ENCODE assay signal across 8 cellular contexts in the genomic region with DNA sequence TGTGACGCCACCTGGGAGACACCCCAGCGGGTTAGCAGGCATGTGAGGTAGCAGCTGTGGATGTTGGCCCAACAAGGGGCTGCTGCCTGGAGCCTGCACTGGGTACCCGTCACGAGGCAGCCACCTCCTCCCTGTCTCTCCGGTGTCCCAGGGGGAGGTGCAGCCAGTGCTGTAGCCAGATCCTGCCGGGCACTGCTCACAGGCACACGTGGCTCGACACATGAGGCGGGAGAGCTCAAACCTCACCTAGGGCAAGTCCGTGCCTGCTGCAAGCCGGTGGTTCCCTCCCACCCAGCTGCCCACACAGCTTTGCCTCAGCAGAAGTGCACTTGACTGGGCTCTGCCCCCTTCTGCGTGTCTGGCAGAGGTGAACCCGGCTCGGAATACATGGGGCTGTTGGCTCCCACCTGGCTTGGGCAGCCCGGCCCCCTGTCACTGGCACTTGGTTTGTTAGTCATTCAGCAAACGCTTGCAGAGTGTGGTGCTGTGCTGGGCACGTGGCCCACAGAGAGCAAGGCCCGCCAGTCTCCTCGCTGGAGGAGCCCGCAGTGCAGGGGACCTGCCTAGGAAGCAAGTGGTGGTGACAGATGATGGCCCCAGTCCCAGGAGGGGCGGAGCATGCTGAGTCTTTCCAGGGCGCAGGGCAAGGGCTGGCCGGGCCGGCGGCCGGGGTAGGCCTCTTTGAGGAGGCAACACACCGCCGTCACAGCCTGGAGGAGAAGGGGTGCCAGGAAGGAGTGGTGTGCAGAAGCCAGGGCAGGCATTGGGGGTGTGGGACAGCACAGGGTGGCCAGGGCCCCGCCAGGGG.
DNase-seq lines count a peak whose midpoint lies in the region; ATAC-seq and TF ChIP-seq lines count a peak whose summit lies in the region.

No MANE protein-coding gene starts in this region.

- H3K4me3 ChIP-seq in retinal pigment epithelial cell (ENCODE audit: low read length): no peak overlapping the region

- intact Hi-C loops in head of caudate nucleus (cut with DNase I): no loop called here

- no peak for TF ChIP-seq CTCF in retinal pigment epithelial cell (conservative IDR thresholded peaks at IDR 0.05; ENCODE audit: low read depth, low read length)

- ATAC-seq in HG03280 (IDR thresholded peaks at IDR 0.05; ENCODE audit: unreplicated experiment): no peak

- peak; percentile 99 for DNase-seq in HPDE6-E6E7 (ENCODE audit: extremely low spot score)
- peak; percentile 97 for DNase-seq in NCI-H69 (lab: John Stamatoyannopoulos, UW)
- DNase-seq in head of caudate nucleus: peak in 36 of 42 donors; percentile 26 to 86 (median 62)
- peak; percentile 38 for DNase-seq in retinal pigment epithelial cell (ENCODE audit: low read depth)
- no peak for DNase-seq in central memory CD4-positive, alpha-beta T cell
- no peak for DNase-seq in HuH-7 (ENCODE audit: low spot score)
- no peak for DNase-seq in activated gamma-delta T cell (lab: John Stamatoyannopoulos, UW)

Comparison
In these comparisons a context has a peak if more than half of its experiments do, and no peak if none do; other contexts are left out.
1. DNase-seq: peak in HPDE6-E6E7 (single experiment), NCI-H69 (single experiment), head of caudate nucleus (36 of 42) and retinal pigment epithelial cell (single experiment); none in central memory CD4-positive, alpha-beta T cell (single experiment), HuH-7 (single experiment) and activated gamma-delta T cell (single experiment).